25 cellular contexts compared by ENCODE assay signal in genomic region chr22:39547587-39547947, GRCh38. TPM values are rescaled to one million over a fixed set of nuclear protein-coding genes. Genes with fewer than 3 reads are reported as not detected.
"Had no signal": no experiment of that assay in that cellular context is flagged by ENCODE, and none has a peak within 500 bp of the region (broad histone marks: within the 10 kb centered on the region; RNA-seq: fewer than 3 reads in every experiment).

No MANE protein-coding gene starts in this region.

- DNase-seq: activated CD4-positive, alpha-beta memory T cell treated with anti-CD3 and anti-CD28 coated beads for 36 hours; activated CD4-positive, alpha-beta T cell treated with anti-CD3 and anti-CD28 coated beads, Interleukin-2, amount 10 ng/mL, durations not matched to agents 7 days and 5 days; activated CD8-positive, alpha-beta memory T cell treated with anti-CD3 and anti-CD28 coated beads, Interleukin-2, amount 50 U/mL, for 4 hours; activated gamma-delta T cell treated with Interleukin-2 at 50 U/mL for 16 hours; activated naive CD4-positive, alpha-beta T cell treated with anti-CD3 and anti-CD28 coated beads for 36 hours; activated naive CD8-positive, alpha-beta T cell treated with anti-CD3 and anti-CD28 coated beads for 36 hours; activated T-cell treated with anti-CD3 and anti-CD28 coated beads for 4 hours; activated T-cell treated with anti-CD3 and anti-CD28 coated beads, Interleukin-2, amount 50 U/mL, for 4 hours; amniotic stem cell; KG1; NCI-H1048; NCI-H1105 treated with DMSO at 0.1 percent for 48 hours; NCI-H1436; NCI-H1694; NCI-H1930; NCI-H2081 treated with DMSO at 0.1 percent for 48 hours; NCI-H226; NCI-H524 treated with DMSO at 0.1 percent for 48 hours; SJCRH30 had no signal

- H3K9me3 Mint-ChIP-seq: activated CD4-positive, alpha-beta memory T cell treated with anti-CD3 and anti-CD28 coated beads for 36 hours; activated CD4-positive, alpha-beta T cell treated with anti-CD3 and anti-CD28 coated beads, Interleukin-2, amount 10 ng/mL, durations not matched to agents 7 days and 5 days; activated naive CD4-positive, alpha-beta T cell treated with anti-CD3 and anti-CD28 coated beads for 36 hours; activated naive CD8-positive, alpha-beta T cell treated with anti-CD3 and anti-CD28 coated beads for 36 hours; activated T-cell treated with anti-CD3 and anti-CD28 coated beads, Interleukin-2, amount 50 U/mL, for 4 hours; activated T-helper 1 cell treated with anti-CD3 and anti-CD28 coated beads, Interleukin-12 subunit alpha, Interleukin-12 subunit beta, Interleukin-2, Interleukin-4 antibody, amounts not matched to agents 30 ng/mL and 10 ng/mL and 1 ng/mL, durations not matched to agents 14 hours and 24 hours and 36 hours; T-helper 2 cell treated with Interferon-gamma antibody and Interleukin-4, amounts not matched to agents 5 μg/mL and 100 μg/mL, for 36 hours had no signal

- H3K9me3 ChIP-seq: ascending aorta, breast epithelium, MG63, SJCRH30 had no signal

- ATAC-seq: activated T-cell treated with anti-CD3 and anti-CD28 coated beads, Interleukin-2, amount 50 U/mL, for 4 hours had no signal

- H3K27me3 ChIP-seq: MG63, SJCRH30 had no signal

- H3K36me3 ChIP-seq: ascending aorta, breast epithelium, MG63, SJCRH30 had no signal

- H3K4me1 ChIP-seq: ascending aorta, breast epithelium, SJCRH30 had no signal

- H3K4me3 Mint-ChIP-seq: activated CD4-positive, alpha-beta memory T cell treated with anti-CD3 and anti-CD28 coated beads for 36 hours; activated CD4-positive, alpha-beta T cell treated with anti-CD3 and anti-CD28 coated beads, Interleukin-2, amount 10 ng/mL, durations not matched to agents 7 days and 5 days; activated naive CD4-positive, alpha-beta T cell treated with anti-CD3 and anti-CD28 coated beads for 36 hours; activated naive CD8-positive, alpha-beta T cell treated with anti-CD3 and anti-CD28 coated beads for 36 hours; activated T-cell treated with anti-CD3 and anti-CD28 coated beads, Interleukin-2, amount 50 U/mL, for 4 hours; activated T-helper 1 cell treated with anti-CD3 and anti-CD28 coated beads, Interleukin-12 subunit alpha, Interleukin-12 subunit beta, Interleukin-2, Interleukin-4 antibody, amounts not matched to agents 30 ng/mL and 10 ng/mL and 1 ng/mL, durations not matched to agents 14 hours and 24 hours and 36 hours; T-helper 2 cell treated with Interferon-gamma antibody and Interleukin-4, amounts not matched to agents 5 μg/mL and 100 μg/mL, for 36 hours had no signal

- H3K36me3 Mint-ChIP-seq: activated CD4-positive, alpha-beta memory T cell treated with anti-CD3 and anti-CD28 coated beads for 36 hours; activated naive CD8-positive, alpha-beta T cell treated with anti-CD3 and anti-CD28 coated beads for 36 hours had no signal

- H3K27ac ChIP-seq: ascending aorta, breast epithelium, SJCRH30, SK-N-MC had no signal

- H3K4me3 ChIP-seq: ascending aorta, breast epithelium, MG63, SJCRH30, SK-N-MC had no signal

- H3K27ac Mint-ChIP-seq: activated CD4-positive, alpha-beta memory T cell treated with anti-CD3 and anti-CD28 coated beads for 36 hours; activated CD4-positive, alpha-beta T cell treated with anti-CD3 and anti-CD28 coated beads, Interleukin-2, amount 10 ng/mL, durations not matched to agents 7 days and 5 days; activated naive CD4-positive, alpha-beta T cell treated with anti-CD3 and anti-CD28 coated beads for 36 hours; activated naive CD8-positive, alpha-beta T cell treated with anti-CD3 and anti-CD28 coated beads for 36 hours; activated T-helper 1 cell treated with anti-CD3 and anti-CD28 coated beads, Interleukin-12 subunit alpha, Interleukin-12 subunit beta, Interleukin-2, Interleukin-4 antibody, amounts not matched to agents 30 ng/mL and 10 ng/mL and 1 ng/mL, durations not matched to agents 14 hours and 24 hours and 36 hours; T-helper 2 cell treated with Interferon-gamma antibody and Interleukin-4, amounts not matched to agents 5 μg/mL and 100 μg/mL, for 36 hours had no signal

RNA-seq across cellular contexts. Expression of gene CACNA1I, which starts 23.0 kb away (rescaled TPM):
- total RNA-seq: ascending aorta had no signal
